In genomic region chr1:46319960-46320914, GRCh38 we compare ENCODE assay signal across 1 cellular context.
A peak's percentile ranks its signal among the peaks of the same experiment; 100 is the strongest.
TF ChIP-seq lines count a peak whose summit lies in the region.

No MANE protein-coding gene starts in this region.

TF ChIP-seq in K562, 482 proteins besides CTCF, POLR2A, EP300 and RAD21:
- TF ChIP-seq ZNF592 (IDR thresholded peaks at IDR 0.05) (peak; percentile 58), PRDM10 (IDR thresholded peaks at IDR 0.05; ENCODE audit: partially characterized antibody) (peak; percentile 75), PTRF (tag; IDR thresholded peaks at IDR 0.05) (peak; percentile 69), CBFA2T3 (IDR thresholded peaks at IDR 0.05) (peak; percentile 72), KDM1A (IDR thresholded peaks at IDR 0.05) (peak in 1 of 2 experiments; percentile 21; a peak in 1 of 4 replicates), NFIC (IDR thresholded peaks at IDR 0.05) (0 out of 2 replicates have a peak, but pooled peaks have one; percentile 6), CBFA2T2 (conservative IDR thresholded peaks at IDR 0.05) (peak; percentile 60), MAX (CRISPR knock-in tag; IDR thresholded peaks at IDR 0.05) (0 out of 2 replicates have a peak, but pooled peaks have one; percentile 19), ZBTB33 (CRISPR knock-in tag; IDR thresholded peaks at IDR 0.05) (peak; percentile 29; the same call in 1 of the 2 replicates), TAL1 (IDR thresholded peaks at IDR 0.05) (peak; percentile 17; the same call in 1 of the 2 replicates), MNT (conservative IDR thresholded peaks at IDR 0.05) (0 out of 4 replicates have a peak, but pooled peaks of 1 of the 2 experiments have one; percentile 39)
TF ChIP-seq in K562: peak in this region for 11; not testable (repeated sequence) for 471.
